In genomic region chrX:66016905-66017658, GRCh38 we compare ENCODE assay signal across 13 cellular contexts. TPM values are rescaled to one million over a fixed set of nuclear protein-coding genes. Genes with fewer than 3 reads are reported as not detected.
DNase-seq lines count a peak whose midpoint lies in the region; ATAC-seq, FAIRE-seq and TF ChIP-seq lines count a peak whose summit lies in the region.
"Had no signal": no experiment of that assay in that cellular context is flagged by ENCODE, and none has a peak within 500 bp of the region (broad histone marks: within the 10 kb centered on the region; RNA-seq: fewer than 3 reads in every experiment).

No MANE protein-coding gene starts in this region.

- H3K27me3 ChIP-seq in WERI-Rb-1 (ENCODE audit: insufficient read depth, low read depth, severe bottlenecking): peaks cover 28% of the 10 kb centered on the region
- no peaks in the 10 kb centered on the region for H3K27me3 ChIP-seq in tibial artery
- H3K27me3 ChIP-seq in effector memory CD4-positive, alpha-beta T cell (replicated peaks; ENCODE audit: control insufficient read depth, insufficient read depth, low read length, poor library complexity, severe bottlenecking): no peaks in the 10 kb centered on the region

- H3K36me3 Mint-ChIP-seq in T-helper 1 cell treated with Interleukin-12 subunit alpha and Interleukin-12 subunit beta and Interleukin-4 antibody, amounts not matched to agents 30 μg/mL and 1 μg/mL, for 36 hours (ENCODE audit: low read depth): peaks cover 26% of the 10 kb centered on the region
- H3K36me3 Mint-ChIP-seq in naive B cell: peaks cover 24 to 29% of the 10 kb centered on the region in 2 donors

- 0 out of 2 replicates have a peak, but pooled peaks have one; percentile 35 for TF ChIP-seq POLR2A in GM12892 (IDR thresholded peaks at IDR 0.05; ENCODE audit: low read depth, low read length)

- no peaks in the 10 kb centered on the region for H3K4me1 ChIP-seq in tibial artery
- H3K4me1 ChIP-seq in effector memory CD4-positive, alpha-beta T cell (ENCODE audit: control insufficient read depth, insufficient read depth, low read length, poor library complexity, severe bottlenecking): peaks cover 45% of the 10 kb centered on the region

- peak; percentile 97 for FAIRE-seq in GM12892 (lab: Jason Lieb, UNC)
- FAIRE-seq: endothelial cell of umbilical vein, small intestine had no signal

- peak overlapping the region; percentile 69 for H3K4me3 Mint-ChIP-seq in T-helper 1 cell treated with Interleukin-12 subunit alpha and Interleukin-12 subunit beta and Interleukin-4 antibody, amounts not matched to agents 30 μg/mL and 1 μg/mL, for 36 hours
- peak overlapping the region; percentile 74 to 97 (median 91) for H3K4me3 Mint-ChIP-seq in naive B cell
- H3K4me3 Mint-ChIP-seq: HFFc6 had no signal

- H3K36me3 ChIP-seq in WERI-Rb-1 (no peaks in the 10 kb centered on the region), tibial artery (no peaks in the 10 kb centered on the region)
- H3K36me3 ChIP-seq in effector memory CD4-positive, alpha-beta T cell (ENCODE audit: control insufficient read depth, insufficient read depth, low read length): no peaks in the 10 kb centered on the region

- H3K4me1 Mint-ChIP-seq in T-helper 1 cell treated with Interleukin-12 subunit alpha and Interleukin-12 subunit beta and Interleukin-4 antibody, amounts not matched to agents 30 μg/mL and 1 μg/mL, for 36 hours (ENCODE audit: low read depth): peaks cover 73% of the 10 kb centered on the region
- H3K4me1 Mint-ChIP-seq in naive B cell: peaks cover 60 to 95% (median 81%) of the 10 kb centered on the region in 3 donors

- no peaks in the 10 kb centered on the region for H3K9me3 Mint-ChIP-seq in T-helper 1 cell treated with Interleukin-12 subunit alpha and Interleukin-12 subunit beta and Interleukin-4 antibody, amounts not matched to agents 30 μg/mL and 1 μg/mL, for 36 hours
- peaks cover 0 to 10% (median 0%) of the 10 kb centered on the region in 7 donors for H3K9me3 Mint-ChIP-seq in naive B cell
- H3K9me3 Mint-ChIP-seq: HFFc6 had no signal

- H3K27me3 Mint-ChIP-seq in T-helper 1 cell treated with Interleukin-12 subunit alpha and Interleukin-12 subunit beta and Interleukin-4 antibody, amounts not matched to agents 30 μg/mL and 1 μg/mL, for 36 hours (ENCODE audit: low read depth): no peaks in the 10 kb centered on the region
- H3K27me3 Mint-ChIP-seq in naive B cell: no peaks in the 10 kb centered on the region

- H3K27ac ChIP-seq in WERI-Rb-1 (no peak overlapping the region), tibial artery (no peak overlapping the region)
- H3K27ac ChIP-seq in effector memory CD4-positive, alpha-beta T cell (ENCODE audit: insufficient read depth, low read length, poor library complexity, severe bottlenecking): no peak overlapping the region

- TF ChIP-seq CTCF in WERI-Rb-1 (IDR thresholded peaks at IDR 0.05; ENCODE audit: low read depth, low read length) (no peak), tibial artery (IDR thresholded peaks at IDR 0.05) (no peak)

- H3K9me3 ChIP-seq in WERI-Rb-1 (ENCODE audit: severe bottlenecking) (no peaks in the 10 kb centered on the region), tibial artery (no peaks in the 10 kb centered on the region)
- H3K9me3 ChIP-seq in effector memory CD4-positive, alpha-beta T cell (ENCODE audit: control insufficient read depth, low read length): no peaks in the 10 kb centered on the region

- intact Hi-C loops in tibial artery (cut with DNase I; ENCODE audit: low total_unique reads): no loop called here

- H3K27ac Mint-ChIP-seq in T-helper 1 cell treated with Interleukin-12 subunit alpha and Interleukin-12 subunit beta and Interleukin-4 antibody, amounts not matched to agents 30 μg/mL and 1 μg/mL, for 36 hours: peak overlapping the region; percentile 85
- peak overlapping the region in 5 of 6 donors; percentile 2 to 96 (median 87) for H3K27ac Mint-ChIP-seq in naive B cell
- H3K27ac Mint-ChIP-seq: HFFc6 had no signal

- DNase-seq in GM12892 (ENCODE audit: insufficient read length): no peak
- no peak for DNase-seq in naive B cell
- DNase-seq in WERI-Rb-1: no peak
- no peak for DNase-seq in NCI-H146 (lab: John Stamatoyannopoulos, UW)
- DNase-seq in tibial artery: no peak
- no peak for DNase-seq in effector memory CD4-positive, alpha-beta T cell
- DNase-seq: activated CD8-positive, alpha-beta memory T cell treated with anti-CD3 and anti-CD28 coated beads, Interleukin-2, amount 50 U/mL, for 48 hours; HFFc6; islet precursor cell; small intestine had no signal

- ATAC-seq in GM21526 (IDR thresholded peaks at IDR 0.05; ENCODE audit: low FRiP score, unreplicated experiment) (peak; percentile 36), naive B cell (ENCODE audit: low read depth in 2 of 2) (no peak)

- H3K4me3 ChIP-seq in WERI-Rb-1 (ENCODE audit: low read depth, low read length) (no peak overlapping the region), tibial artery (no peak overlapping the region)
- no peak overlapping the region for H3K4me3 ChIP-seq in effector memory CD4-positive, alpha-beta T cell (ENCODE audit: insufficient read depth, low read depth, low read length, poor library complexity, severe bottlenecking)

RNA-seq across cellular contexts. Expression of gene VSIG4, which starts 22.8 kb away (rescaled TPM):
- polyA plus RNA-seq in GM12892 (2012; ENCODE audit: missing spikeins): not detected
- polyA plus RNA-seq in naive B cell (ENCODE audit: low read depth in 6 of 6): under 1 TPM in 2 of 6 donors, not detected in 4; 0.21 to 0.40 TPM
- polyA plus RNA-seq: endothelial cell of umbilical vein had no signal
